In genomic region chr2:136107238-136108033, GRCh38 we compare ENCODE assay signal across 14 cellular contexts. TPM values are rescaled to one million over a fixed set of nuclear protein-coding genes. Genes with fewer than 3 reads are reported as not detected.
DNase-seq lines count a peak whose midpoint lies in the region; ATAC-seq and TF ChIP-seq lines count a peak whose summit lies in the region.
"Had no signal": no experiment of that assay in that cellular context is flagged by ENCODE, and none has a peak within 500 bp of the region (broad histone marks: within the 10 kb centered on the region; RNA-seq: fewer than 3 reads in every experiment).

No MANE protein-coding gene starts in this region.

- TF ChIP-seq CTCF in brain (conservative IDR thresholded peaks at IDR 0.05), result no peak

- peaks cover 7% of the 10 kb centered on the region for H3K27me3 Mint-ChIP-seq in brain
- H3K27me3 Mint-ChIP-seq: central memory CD8-positive, alpha-beta T cell had no signal

- H3K27ac Mint-ChIP-seq in brain, result peak overlapping the region in 4 of 5 experiments; percentile 24 to 84 (median 66)

- DNase-seq in SIG-M5 (lab: John Stamatoyannopoulos, UW) (no peak), glomerular visceral epithelial cell (ENCODE audit: extremely low spot score) (no peak)
- DNase-seq: activated CD8-positive, alpha-beta memory T cell treated with anti-CD3 and anti-CD28 coated beads for 24 hours; activated naive CD4-positive, alpha-beta T cell treated with anti-CD3 and anti-CD28 coated beads, Interleukin-2, amount 50 U/mL, for 16 hours; Karpas-422; left ventricle myocardium superior; tibial artery had no signal

- H3K9me3 Mint-ChIP-seq in brain, result peaks cover 0 to 11% (median 3%) of the 10 kb centered on the region in 5 experiments
- H3K9me3 Mint-ChIP-seq: central memory CD8-positive, alpha-beta T cell had no signal

- peak; percentile 75 for ATAC-seq in GM18867 (IDR thresholded peaks at IDR 0.05; ENCODE audit: unreplicated experiment)
- ATAC-seq in GM21423 (IDR thresholded peaks at IDR 0.05; ENCODE audit: unreplicated experiment), result peak; percentile 77
- ATAC-seq in HG03095 (IDR thresholded peaks at IDR 0.05; ENCODE audit: unreplicated experiment), result peak; percentile 66
- ATAC-seq in HG03520 (IDR thresholded peaks at IDR 0.05; ENCODE audit: unreplicated experiment), result no peak
- ATAC-seq in HG03097 (IDR thresholded peaks at IDR 0.05; ENCODE audit: low FRiP score, unreplicated experiment), result no peak

- H3K4me1 Mint-ChIP-seq in brain, result peaks cover 45% of the 10 kb centered on the region

- H3K36me3 Mint-ChIP-seq in brain, result peaks cover 3% of the 10 kb centered on the region

- H3K4me3 Mint-ChIP-seq in brain, result peak overlapping the region in 4 of 5 experiments; percentile 4 to 48 (median 46)
- H3K4me3 Mint-ChIP-seq: central memory CD8-positive, alpha-beta T cell had no signal

RNA-seq across cellular contexts. Expression of gene CXCR4, which starts 10.5 kb away (rescaled TPM):
- 89.1 TPM for polyA plus RNA-seq in brain (ENCODE audit: insufficient read depth, low read depth, low replicate concordance)

Comparison
In these comparisons a context has a peak if more than half of its experiments do, and no peak if none do; other contexts are left out.
1. ATAC-seq: peak in GM18867 (single experiment), GM21423 (single experiment) and HG03095 (single experiment); none in HG03520 (single experiment) and HG03097 (single experiment).